In the genomic region with DNA sequence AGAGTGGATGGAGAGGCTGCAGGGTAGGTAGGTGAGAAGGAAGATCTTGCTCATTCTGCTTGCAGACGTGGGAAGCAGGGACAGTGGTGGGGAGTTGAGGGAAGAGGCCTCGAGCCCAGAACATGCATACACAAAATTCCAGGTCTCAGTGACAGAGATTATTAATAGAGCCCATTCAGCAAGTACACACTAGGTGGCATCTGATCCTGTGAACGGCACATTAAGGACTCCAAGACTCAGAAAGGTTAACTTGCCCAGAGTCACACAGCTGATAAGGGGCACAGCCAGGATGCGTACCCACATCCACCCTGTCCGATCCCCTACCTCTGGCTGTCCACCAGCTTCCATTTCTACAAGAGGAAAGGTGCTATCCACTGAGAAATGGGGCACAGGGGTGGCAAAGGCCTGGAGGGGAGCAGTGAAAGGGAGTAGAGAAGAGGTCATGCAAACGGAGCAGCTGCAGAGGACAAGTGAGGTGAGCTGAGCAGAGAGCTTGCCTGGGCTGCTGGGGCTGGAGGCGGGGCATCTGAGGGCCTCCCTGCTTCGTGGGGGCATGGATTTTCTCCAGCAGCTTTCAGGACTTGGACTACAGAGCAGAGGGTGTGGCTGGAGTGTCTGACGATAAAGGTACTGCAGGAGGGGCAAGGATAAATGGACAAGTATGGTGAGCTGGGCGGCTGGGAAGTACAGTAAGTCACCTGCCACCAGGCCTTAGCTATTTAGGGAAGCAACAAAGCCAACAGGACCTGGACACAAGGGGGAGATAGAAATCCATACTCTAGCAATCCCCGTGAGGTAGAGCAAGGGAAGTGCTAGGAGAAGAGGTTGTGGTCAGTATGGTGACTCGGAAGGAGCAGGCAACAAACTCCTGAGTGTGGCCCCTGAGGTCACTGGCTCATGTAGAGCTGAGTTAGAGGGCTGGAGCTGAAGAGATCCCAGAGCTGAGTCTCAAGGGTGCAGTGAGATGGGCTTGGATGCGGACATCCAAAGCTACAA, we compare ENCODE assay signal across 14 cellular contexts. TPM values are rescaled to one million over a fixed set of nuclear protein-coding genes. Genes with fewer than 3 reads are reported as not detected.
DNase-seq lines count a peak whose midpoint lies in the region; ATAC-seq and TF ChIP-seq lines count a peak whose summit lies in the region.
"Had no signal": no experiment of that assay in that cellular context is flagged by ENCODE, and none has a peak within 500 bp of the region (broad histone marks: within the 10 kb centered on the region; RNA-seq: fewer than 3 reads in every experiment).

No MANE protein-coding gene starts in this region.

- H4K20me1 ChIP-seq in mammary epithelial cell (ENCODE audit: insufficient read depth, low read length), result no peaks in the 10 kb centered on the region

- no peak overlapping the region for H3K9ac ChIP-seq in mammary epithelial cell (ENCODE audit: insufficient read depth, low read length)

- 79% methylated on average over 13 of the region's 13 CpGs for WGBS in mammary epithelial cell (ENCODE audit: low coverage, missing lambda C conversion rate)

- H3K4me1 ChIP-seq in mammary epithelial cell (ENCODE audit: insufficient read depth, low read length), result peaks cover 42% of the 10 kb centered on the region
- H3K4me1 ChIP-seq: tibial nerve had no signal

- no peak overlapping the region for H2AFZ ChIP-seq in mammary epithelial cell (ENCODE audit: low read depth, low read length)

- no peaks in the 10 kb centered on the region for H3K27me3 ChIP-seq in mammary epithelial cell (ENCODE audit: insufficient read depth, low read length)
- H3K27me3 ChIP-seq: tibial nerve had no signal

- intact Hi-C loops in mammary epithelial cell (cut with micrococcal nuclease) (loop anchor here (2.0 kb wide), 1 partner anchor 45 kb away; no protein-coding TSS in a partner anchor), MCF 10A (cut with micrococcal nuclease) (no loop called here), left colon (cut with DNase I, micrococcal nuclease) (no loop called here)

- DNase-seq in mammary epithelial cell (no peak), MCF 10A (ENCODE audit: unreplicated experiment) (no peak), WTC11 (ENCODE audit: low spot score) (no peak), left colon (peak; percentile 21 to 36), NCI-H2029 treated with DMSO at 0.1 percent for 48 hours (lab: John Stamatoyannopoulos, UW) (no peak), HPDE6-E6E7 (ENCODE audit: extremely low spot score) (no peak)
- no peak for DNase-seq in stimulated activated naive CD8-positive, alpha-beta T cell treated with anti-CD3 and anti-CD28 coated beads, Interleukin-15, amount 100 ng/mL, for 72 hours
- DNase-seq: activated CD4-positive, alpha-beta T cell treated with anti-CD3 and anti-CD28 coated beads, Interleukin-2, amount 50 U/mL, for 48 hours; NCI-H1436 treated with DMSO at 0.1 percent for 48 hours; NCI-H774; T-cell had no signal

- peak overlapping the region; percentile 83 for H3K27ac ChIP-seq in mammary epithelial cell (ENCODE audit: insufficient read depth, low read depth, low read length)
- H3K27ac ChIP-seq: tibial nerve had no signal

- H3K4me3 Mint-ChIP-seq in MCF 10A (ENCODE audit: unreplicated experiment) (no peak overlapping the region), WTC11 (no peak overlapping the region)
- no peak overlapping the region for H3K4me3 Mint-ChIP-seq in stimulated activated naive CD8-positive, alpha-beta T cell treated with anti-CD3 and anti-CD28 coated beads, Interleukin-15, amount 100 ng/mL, for 72 hours
- H3K4me3 Mint-ChIP-seq: activated naive CD8-positive, alpha-beta T cell; T-cell had no signal

- peaks cover 37% of the 10 kb centered on the region for H3K36me3 Mint-ChIP-seq in MCF 10A (ENCODE audit: insufficient read depth, unreplicated experiment)
- H3K36me3 Mint-ChIP-seq in WTC11, result peaks cover 16% of the 10 kb centered on the region

- POLR2A ChIA-PET in MCF 10A (lab: Yijun Ruan, JAX) (interaction anchor here (2.7 kb wide), 1 partner anchor 11 kb away, joined by 12 read pairs; the partner anchor contains the start of gene IDS), WTC11 (lab: Charles Lee) (no interaction called here)

- H3K27me3 Mint-ChIP-seq in MCF 10A (ENCODE audit: insufficient read depth, unreplicated experiment) (no peaks in the 10 kb centered on the region), WTC11 (ENCODE audit: low read depth) (no peaks in the 10 kb centered on the region)
- no peaks in the 10 kb centered on the region for H3K27me3 Mint-ChIP-seq in stimulated activated naive CD8-positive, alpha-beta T cell treated with anti-CD3 and anti-CD28 coated beads, Interleukin-15, amount 100 ng/mL, for 72 hours
- H3K27me3 Mint-ChIP-seq: activated naive CD8-positive, alpha-beta T cell; T-cell had no signal

- H3K79me2 ChIP-seq in mammary epithelial cell (ENCODE audit: insufficient read depth, low read length), result no peaks in the 10 kb centered on the region

- no peak overlapping the region for H3K4me2 ChIP-seq in mammary epithelial cell (ENCODE audit: insufficient read depth, low read depth, low read length)

- CTCF ChIA-PET in mammary epithelial cell (lab: Charles Lee; ENCODE audit: low non-redundant PET) (interaction anchor here (0.6 kb wide), 1 partner anchor 148 kb away, joined by 3 read pairs; no protein-coding TSS in a partner anchor), MCF 10A (lab: Yijun Ruan, JAX) (no interaction called here), WTC11 (lab: Charles Lee) (interaction anchor here (0.6 to 0.8 kb wide), 2 partner anchors 19 to 46 kb away, joined by 4 to 7 read pairs; no protein-coding TSS in a partner anchor)

- H3K9me3 Mint-ChIP-seq in MCF 10A (ENCODE audit: unreplicated experiment) (no peaks in the 10 kb centered on the region), WTC11 (no peaks in the 10 kb centered on the region)
- no peaks in the 10 kb centered on the region for H3K9me3 Mint-ChIP-seq in stimulated activated naive CD8-positive, alpha-beta T cell treated with anti-CD3 and anti-CD28 coated beads, Interleukin-15, amount 100 ng/mL, for 72 hours
- H3K9me3 Mint-ChIP-seq: T-cell had no signal

- peak; percentile 72 for ATAC-seq in WTC11
- ATAC-seq in left colon, result peak; percentile 64
- ATAC-seq in stimulated activated naive CD8-positive, alpha-beta T cell treated with anti-CD3 and anti-CD28 coated beads, Interleukin-15, amount 100 ng/mL, for 72 hours, result no peak
- no peak for ATAC-seq in GM19452 (IDR thresholded peaks at IDR 0.05; ENCODE audit: unreplicated experiment)

- H3K27ac Mint-ChIP-seq in MCF 10A (ENCODE audit: low read depth, unreplicated experiment) (no peak overlapping the region), WTC11 (no peak overlapping the region)
- H3K27ac Mint-ChIP-seq in stimulated activated naive CD8-positive, alpha-beta T cell treated with anti-CD3 and anti-CD28 coated beads, Interleukin-15, amount 100 ng/mL, for 72 hours, result no peak overlapping the region
- H3K27ac Mint-ChIP-seq: activated naive CD8-positive, alpha-beta T cell; T-cell had no signal

- dilution Hi-C loops in mammary epithelial cell (cut with HindIII; ENCODE audit: low sequenced_read_pairs), result no loop called here

- TF ChIP-seq CTCF in mammary epithelial cell (conservative IDR thresholded peaks at IDR 0.05 in 1 of 2, IDR thresholded peaks at IDR 0.05 in 1 of 2; ENCODE audit: extremely low read depth in 1 of 2, insufficient read depth in 1 of 2, low read depth in 1 of 2, low read length in 2 of 2) (no peak), MCF 10A (IDR thresholded peaks at IDR 0.05; ENCODE audit: unreplicated experiment) (no peak), WTC11 (IDR thresholded peaks at IDR 0.05) (no peak)

- peaks cover 4% of the 10 kb centered on the region for H3K36me3 ChIP-seq in mammary epithelial cell (ENCODE audit: insufficient read depth, low read length)

- no peak overlapping the region for H3K4me3 ChIP-seq in mammary epithelial cell (replicated peaks in 1 of 3; ENCODE audit: insufficient read depth in 1 of 3, low read depth in 2 of 3, low read length in 3 of 3)
- H3K4me3 ChIP-seq: tibial nerve had no signal

- H3K4me1 Mint-ChIP-seq in MCF 10A (ENCODE audit: insufficient read depth, unreplicated experiment) (peaks cover 16% of the 10 kb centered on the region), WTC11 (no peaks in the 10 kb centered on the region)
- H3K4me1 Mint-ChIP-seq in stimulated activated naive CD8-positive, alpha-beta T cell treated with anti-CD3 and anti-CD28 coated beads, Interleukin-15, amount 100 ng/mL, for 72 hours, result no peaks in the 10 kb centered on the region

- no peaks in the 10 kb centered on the region for H3K9me3 ChIP-seq in mammary epithelial cell (replicated peaks; ENCODE audit: insufficient read depth, low read length)
- H3K9me3 ChIP-seq: tibial nerve had no signal

- no TSS peak for BruUV-seq in mammary epithelial cell (replicated peaks; lab: Mats Ljungman, UMichigan)
- BruUV-seq in MCF 10A (replicated peaks; lab: Mats Ljungman, UMichigan), result no TSS peak

- in situ Hi-C loops in mammary epithelial cell (cut with MboI; ENCODE audit: low sequenced_read_pairs in 2 of 2), result no loop called here

TF ChIP-seq in WTC11, 78 proteins besides CTCF, POLR2A, EP300 and RAD21 (continues in another document):
- TF ChIP-seq RELA (CRISPR knock-in tag; IDR thresholded peaks at IDR 0.05; ENCODE audit: borderline replicate concordance) (no peak), USF1 (CRISPR knock-in tag; IDR thresholded peaks at IDR 0.05) (no peak)

RNA-seq across cellular contexts. Expression of gene IDS, which starts 11.2 kb away (rescaled TPM):
- 10 to 100 TPM; 56.8 to 57.7 TPM for total RNA-seq in mammary epithelial cell
- polyA plus RNA-seq in mammary epithelial cell, result 88.8 TPM
- 124 TPM for polyA minus RNA-seq in mammary epithelial cell
- total RNA-seq in MCF 10A (2022), result 29.9 and 40.2 TPM in 2 replicates
- 13.3 to 21.7 TPM (median 18.0 TPM) in 3 replicates for total RNA-seq in WTC11 (2021)
- total RNA-seq in left colon, result 10 to 100 TPM; 28.8 to 58.5 TPM

RNA-seq across cellular contexts. Expression of gene EOLA1, which starts 46.9 kb away (rescaled TPM):
- 10 to 100 TPM in 1 of 2 donors, 1 to 10 TPM in 1; 8.8 to 10.7 TPM for total RNA-seq in mammary epithelial cell
- 9.8 TPM for polyA plus RNA-seq in mammary epithelial cell
- 0.52 TPM for polyA minus RNA-seq in mammary epithelial cell
- 18.2 and 22.3 TPM in 2 replicates for total RNA-seq in MCF 10A (2022)
- 5.4 to 7.7 TPM (median 6.1 TPM) in 3 replicates for total RNA-seq in WTC11 (2021)
- total RNA-seq in left colon, result 10 to 100 TPM; 37.2 to 37.8 TPM

RNA-seq across cellular contexts. Expression of gene HSFX3, which starts 55.9 kb away (rescaled TPM):
- total RNA-seq in mammary epithelial cell (not detected), MCF 10A (2022) (not detected in 2 replicates), WTC11 (2021) (not detected in 3 replicates), left colon (not detected)
- not detected for polyA plus RNA-seq in mammary epithelial cell
- not detected for polyA minus RNA-seq in mammary epithelial cell
- total RNA-seq: T-cell, tibial nerve had no signal

Comparison
In these comparisons a context has a peak if more than half of its experiments do, and no peak if none do; other contexts are left out.
1. DNase-seq: peak in left colon (2 of 2); none in mammary epithelial cell (single experiment), MCF 10A (single experiment), WTC11 (single experiment), NCI-H2029 treated with DMSO at 0.1 percent for 48 hours (single experiment), stimulated activated naive CD8-positive, alpha-beta T cell treated with anti-CD3 and anti-CD28 coated beads, Interleukin-15, amount 100 ng/mL, for 72 hours (0 of 2) and HPDE6-E6E7 (single experiment).
2. ATAC-seq: peak in WTC11 (single experiment) and left colon (single experiment); none in stimulated activated naive CD8-positive, alpha-beta T cell treated with anti-CD3 and anti-CD28 coated beads, Interleukin-15, amount 100 ng/mL, for 72 hours (single experiment) and GM19452 (single experiment).